In the genomic region with DNA sequence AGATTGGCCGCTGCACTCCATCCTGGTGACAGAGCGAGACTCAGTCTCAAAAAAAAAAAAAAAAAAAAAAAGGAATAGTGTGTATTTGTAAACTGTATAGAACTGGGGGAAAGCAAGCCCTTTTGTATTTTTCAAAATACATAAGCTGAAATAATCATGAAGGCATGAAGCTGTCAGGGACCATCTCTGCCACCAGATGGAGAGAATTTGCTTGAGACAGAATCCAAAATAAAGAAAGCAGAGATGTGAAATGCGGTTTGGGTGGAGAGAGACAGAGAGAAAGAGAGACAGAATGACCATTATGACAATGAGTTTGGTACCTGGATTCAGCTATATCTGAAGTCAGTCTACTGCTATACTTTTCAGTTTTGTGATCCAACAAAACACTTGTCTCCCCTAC, we compare ENCODE assay signal across 33 cellular contexts.
DNase-seq lines count a peak whose midpoint lies in the region; ATAC-seq and TF ChIP-seq lines count a peak whose summit lies in the region.
"Had no signal": no experiment of that assay in that cellular context is flagged by ENCODE, and none has a peak within 500 bp of the region (broad histone marks: within the 10 kb centered on the region; RNA-seq: fewer than 3 reads in every experiment).

No MANE protein-coding gene starts in this region.

- 70 to 76% methylated on average over 3 of the region's 3 CpGs for WGBS in GM23248 (ENCODE audit: low coverage in 1 of 2, low lambda C conversion rate in 2 of 2, missing lambda C conversion rate in 2 of 2), 2 experiments
- 98% methylated on average over 3 of the region's 3 CpGs for WGBS in mammary epithelial cell (ENCODE audit: low coverage, missing lambda C conversion rate)

- CTCF ChIA-PET in mammary epithelial cell (lab: Charles Lee; ENCODE audit: low non-redundant PET): interaction anchor here (0.6 kb wide), 1 partner anchor 187 kb away, joined by 3 read pairs; no protein-coding TSS in a partner anchor

- intact Hi-C loops in mammary epithelial cell (cut with micrococcal nuclease): no loop called here

- peaks cover 58% of the 10 kb centered on the region for H3K4me1 Mint-ChIP-seq in osteocyte (ENCODE audit: unreplicated experiment)
- H3K4me1 Mint-ChIP-seq in GM23338: no peaks in the 10 kb centered on the region
- H3K4me1 Mint-ChIP-seq: activated B cell treated with CpG ODN at 0.5 μM for 24 hours; naive thymus-derived CD8-positive, alpha-beta T cell had no signal

- H3K36me3 ChIP-seq in GM23248 (ENCODE audit: low read depth) (no peaks in the 10 kb centered on the region), mammary epithelial cell (ENCODE audit: insufficient read depth, low read length) (no peaks in the 10 kb centered on the region), GM23338 (ENCODE audit: insufficient read depth) (no peaks in the 10 kb centered on the region)
- H3K36me3 ChIP-seq: colonic mucosa, esophagus muscularis mucosa, HAP-1, left ventricle myocardium inferior, pancreas, transverse colon had no signal

- H3K4me3 Mint-ChIP-seq in osteocyte (ENCODE audit: unreplicated experiment): no peak overlapping the region
- H3K4me3 Mint-ChIP-seq in GM23338: no peak overlapping the region
- H3K4me3 Mint-ChIP-seq: activated B cell treated with CpG ODN at 0.5 μM for 24 hours; brain; CD14-positive monocyte; naive thymus-derived CD8-positive, alpha-beta T cell had no signal

- H3K27ac Mint-ChIP-seq in osteocyte (ENCODE audit: unreplicated experiment): no peak overlapping the region
- no peak overlapping the region for H3K27ac Mint-ChIP-seq in GM23338
- H3K27ac Mint-ChIP-seq: activated B cell treated with CpG ODN at 0.5 μM for 24 hours; CD14-positive monocyte; naive thymus-derived CD8-positive, alpha-beta T cell had no signal

- H2AFZ ChIP-seq in GM23248 (no peak overlapping the region), mammary epithelial cell (ENCODE audit: low read depth, low read length) (no peak overlapping the region), GM23338 (no peak overlapping the region)

- peak; percentile 2 to 12 for TF ChIP-seq CTCF in mammary epithelial cell (conservative IDR thresholded peaks at IDR 0.05 in 1 of 2, IDR thresholded peaks at IDR 0.05 in 1 of 2; ENCODE audit: extremely low read depth in 1 of 2, insufficient read depth in 1 of 2, low read depth in 1 of 2, low read length in 2 of 2)
- TF ChIP-seq CTCF in fibroblast of pulmonary artery (IDR thresholded peaks at IDR 0.05; ENCODE audit: low read length, missing control alignments): peak; percentile 21
- TF ChIP-seq CTCF in osteocyte (IDR thresholded peaks at IDR 0.05): peak; percentile 27
- TF ChIP-seq CTCF in GM23338 (conservative IDR thresholded peaks at IDR 0.05; ENCODE audit: low read depth in 2 of 2): peak in 1 of 2 experiments; percentile 20; a peak in 2 of 4 replicates

- no peaks in the 10 kb centered on the region for H3K27me3 Mint-ChIP-seq in osteocyte (ENCODE audit: unreplicated experiment)
- no peaks in the 10 kb centered on the region for H3K27me3 Mint-ChIP-seq in GM23338 (ENCODE audit: insufficient read depth, low read depth, poor library complexity)
- H3K27me3 Mint-ChIP-seq: activated B cell treated with CpG ODN at 0.5 μM for 24 hours, brain had no signal

- H3K4me3 ChIP-seq in GM23248 (no peak overlapping the region), mammary epithelial cell (replicated peaks in 1 of 3; ENCODE audit: insufficient read depth in 1 of 3, low read depth in 2 of 3, low read length in 3 of 3) (no peak overlapping the region), fibroblast of pulmonary artery (replicated peaks; ENCODE audit: low read depth, low read length) (no peak overlapping the region), GM23338 (no peak overlapping the region)
- H3K4me3 ChIP-seq: colonic mucosa, esophagus muscularis mucosa, HAP-1, left ventricle myocardium inferior, pancreas, transverse colon had no signal

- H3K4me2 ChIP-seq in GM23248 (ENCODE audit: unreplicated experiment) (no peak overlapping the region), mammary epithelial cell (ENCODE audit: insufficient read depth, low read depth, low read length) (no peak overlapping the region), GM23338 (no peak overlapping the region)

- no peaks in the 10 kb centered on the region for H3K79me2 ChIP-seq in GM23248 (ENCODE audit: insufficient read depth)
- H3K79me2 ChIP-seq in mammary epithelial cell (ENCODE audit: insufficient read depth, low read length): no peaks in the 10 kb centered on the region
- H3K79me2 ChIP-seq in GM23338 (replicated peaks; ENCODE audit: insufficient read depth): no peaks in the 10 kb centered on the region

- ATAC-seq in GM19324 (IDR thresholded peaks at IDR 0.05; ENCODE audit: low FRiP score, unreplicated experiment) (no peak), GM23338 (no peak)
- ATAC-seq: naive thymus-derived CD8-positive, alpha-beta T cell; Panc1; pancreas had no signal

- H3K9me3 ChIP-seq in GM23248 (ENCODE audit: low read depth) (no peaks in the 10 kb centered on the region), mammary epithelial cell (replicated peaks; ENCODE audit: insufficient read depth, low read length) (no peaks in the 10 kb centered on the region)
- H3K9me3 ChIP-seq: colonic mucosa, esophagus muscularis mucosa, HAP-1, left ventricle myocardium inferior, pancreas, transverse colon had no signal

- H3K9me3 Mint-ChIP-seq in osteocyte (ENCODE audit: unreplicated experiment) (no peaks in the 10 kb centered on the region), GM23338 (no peaks in the 10 kb centered on the region)
- H3K9me3 Mint-ChIP-seq: activated B cell treated with CpG ODN at 0.5 μM for 24 hours had no signal

- dilution Hi-C loops in mammary epithelial cell (cut with HindIII; ENCODE audit: low sequenced_read_pairs): no loop called here

- H4K20me1 ChIP-seq in GM23248 (ENCODE audit: insufficient read depth): no peaks in the 10 kb centered on the region
- H4K20me1 ChIP-seq in mammary epithelial cell (ENCODE audit: insufficient read depth, low read length): no peaks in the 10 kb centered on the region
- H4K20me1 ChIP-seq in GM23338 (replicated peaks; ENCODE audit: insufficient read depth): no peaks in the 10 kb centered on the region

- in situ Hi-C loops in GM23248 (cut with MboI) (loop anchor here (25.0 kb wide), 2 partner anchors 539 to 1089 kb away; no protein-coding TSS in a partner anchor), mammary epithelial cell (cut with MboI; ENCODE audit: low sequenced_read_pairs in 2 of 2) (loop anchor here in 1 of 2 donors (25.0 kb wide), 3 partner anchors 539 to 1089 kb away; no protein-coding TSS in a partner anchor)

- H3K4me1 ChIP-seq in GM23248 (ENCODE audit: insufficient read depth) (peaks cover 4% of the 10 kb centered on the region; the same call in 1 of the 2 replicates), mammary epithelial cell (ENCODE audit: insufficient read depth, low read length) (peaks cover 41% of the 10 kb centered on the region), GM23338 (ENCODE audit: insufficient read depth) (no peaks in the 10 kb centered on the region)
- H3K4me1 ChIP-seq: colonic mucosa, HAP-1, left ventricle myocardium inferior had no signal

- H3K9me2 ChIP-seq in GM23248 (ENCODE audit: insufficient read depth): no peaks in the 10 kb centered on the region
- H3K9me2 ChIP-seq in GM23338 (ENCODE audit: insufficient read depth): no peaks in the 10 kb centered on the region

- H3F3A ChIP-seq in GM23248 (ENCODE audit: insufficient read depth) (no peaks in the 10 kb centered on the region), GM23338 (replicated peaks; ENCODE audit: low read depth) (no peaks in the 10 kb centered on the region)

- no peaks in the 10 kb centered on the region for H3K36me3 Mint-ChIP-seq in osteocyte (ENCODE audit: unreplicated experiment)
- H3K36me3 Mint-ChIP-seq in GM23338 (ENCODE audit: low read depth): no peaks in the 10 kb centered on the region
- H3K36me3 Mint-ChIP-seq: brain; CD14-positive monocyte; naive thymus-derived CD8-positive, alpha-beta T cell had no signal

- H3K9ac ChIP-seq in GM23248: no peak overlapping the region
- no peak overlapping the region for H3K9ac ChIP-seq in mammary epithelial cell (ENCODE audit: insufficient read depth, low read length)

- H3K27me3 ChIP-seq in GM23248 (replicated peaks; ENCODE audit: insufficient read depth): no peaks in the 10 kb centered on the region
- no peaks in the 10 kb centered on the region for H3K27me3 ChIP-seq in mammary epithelial cell (ENCODE audit: insufficient read depth, low read length)
- H3K27me3 ChIP-seq in GM23338 (ENCODE audit: insufficient read depth): no peaks in the 10 kb centered on the region
- H3K27me3 ChIP-seq: colonic mucosa, esophagus muscularis mucosa, pancreas, transverse colon had no signal

- BruUV-seq in mammary epithelial cell (replicated peaks; lab: Mats Ljungman, UMichigan): no TSS peak

- no peak overlapping the region for H3K27ac ChIP-seq in GM23248
- no peak overlapping the region for H3K27ac ChIP-seq in mammary epithelial cell (ENCODE audit: insufficient read depth, low read depth, low read length)
- no peak overlapping the region for H3K27ac ChIP-seq in GM23338 (ENCODE audit: low read depth)
- H3K27ac ChIP-seq: esophagus muscularis mucosa, left ventricle myocardium inferior, pancreas had no signal

- DNase-seq in GM23248: peak; percentile 17
- DNase-seq in mammary epithelial cell: no peak
- DNase-seq in fibroblast of pulmonary artery (ENCODE audit: low read depth): no peak
- DNase-seq in osteocyte (ENCODE audit: extremely low spot score, unreplicated experiment): no peak
- DNase-seq in activated effector memory CD4-positive, alpha-beta T cell treated with Interleukin-2 at 50 U/mL for 16 hours: no peak
- DNase-seq in GM23338 (ENCODE audit: low spot score): no peak
- DNase-seq in T-helper 2 cell: no peak
- DNase-seq: ACHN; activated B cell treated with CpG ODN at 0.5 μM for 24 hours; activated CD4-positive, alpha-beta T cell treated with anti-CD3 and anti-CD28 coated beads, Interleukin-2, amount 50 U/mL, for 1 hour; activated naive CD4-positive, alpha-beta T cell; activated T-cell treated with anti-CD3 and anti-CD28 coated beads, Interleukin-2, amount 50 U/mL, for 48 hours; colonic mucosa; effector CD8-positive, alpha-beta T cell; EL; IMR-90; left ventricle myocardium inferior; midbrain; naive thymus-derived CD8-positive, alpha-beta T cell; NCI-H1048; NCI-H187 treated with DMSO at 0.1 percent for 48 hours; NCI-H524; NK-92 treated with Interleukin-12 subunit alpha and Interleukin-12 subunit beta, amount 100 ng/mL, for 24 hours; pancreas; SIG-M5; SW 1271; transverse colon had no signal

TF ChIP-seq in GM23338, 12 proteins besides CTCF, POLR2A, EP300 and RAD21 (continues in another document):
- TF ChIP-seq ZNF114 (CRISPR knock-in tag; IDR thresholded peaks at IDR 0.05) (no peak), CREB1 (CRISPR knock-in tag; IDR thresholded peaks at IDR 0.05; ENCODE audit: low read depth) (no peak), ETS1 (IDR thresholded peaks at IDR 0.05) (no peak)
